ENCODE assay signal across 11 cellular contexts in genomic region chr4:112956458-112956857, GRCh38.
"Had no signal": no experiment of that assay in that cellular context is flagged by ENCODE, and none has a peak within 500 bp of the region (broad histone marks: within the 10 kb centered on the region; RNA-seq: fewer than 3 reads in every experiment).

No MANE protein-coding gene starts in this region.

- H3K27me3 ChIP-seq: esophagus muscularis mucosa, right atrium auricular region, tibial nerve, vagina had no signal

- H3K4me3 Mint-ChIP-seq: activated naive CD8-positive, alpha-beta T cell treated with anti-CD3 and anti-CD28 coated beads for 36 hours; activated T-cell treated with anti-CD3 and anti-CD28 coated beads, Interleukin-2, amount 50 U/mL, for 4 hours had no signal

- H3K4me1 ChIP-seq: vagina had no signal

- H3K9me3 Mint-ChIP-seq: activated naive CD8-positive, alpha-beta T cell treated with anti-CD3 and anti-CD28 coated beads for 36 hours; activated T-cell treated with anti-CD3 and anti-CD28 coated beads, Interleukin-2, amount 50 U/mL, for 4 hours had no signal

- H3K36me3 ChIP-seq: esophagus muscularis mucosa, right atrium auricular region, tibial nerve, vagina had no signal

- H3K4me1 Mint-ChIP-seq: activated naive CD8-positive, alpha-beta T cell treated with anti-CD3 and anti-CD28 coated beads for 36 hours had no signal

- H3K36me3 Mint-ChIP-seq: activated naive CD8-positive, alpha-beta T cell treated with anti-CD3 and anti-CD28 coated beads for 36 hours had no signal

- H3K9me3 ChIP-seq: esophagus muscularis mucosa, right atrium auricular region, tibial nerve, vagina had no signal

- FAIRE-seq: keratinocyte, small intestine, TTC549 had no signal

- H3K27ac Mint-ChIP-seq: activated naive CD8-positive, alpha-beta T cell treated with anti-CD3 and anti-CD28 coated beads for 36 hours had no signal

- H3K27ac ChIP-seq: esophagus muscularis mucosa, right atrium auricular region, vagina had no signal

- DNase-seq: activated effector memory CD4-positive, alpha-beta T cell treated with anti-CD3 and anti-CD28 coated beads, Interleukin-2, amount 50 U/mL, for 16 hours; activated naive CD8-positive, alpha-beta T cell treated with anti-CD3 and anti-CD28 coated beads for 36 hours; activated T-cell treated with anti-CD3 and anti-CD28 coated beads, Interleukin-2, amount 50 U/mL, for 4 hours; small intestine; T-helper 2 cell had no signal

- H3K4me3 ChIP-seq: esophagus muscularis mucosa, right atrium auricular region, tibial nerve, vagina had no signal
